ENCODE assay signal across 20 cellular contexts in the genomic region with DNA sequence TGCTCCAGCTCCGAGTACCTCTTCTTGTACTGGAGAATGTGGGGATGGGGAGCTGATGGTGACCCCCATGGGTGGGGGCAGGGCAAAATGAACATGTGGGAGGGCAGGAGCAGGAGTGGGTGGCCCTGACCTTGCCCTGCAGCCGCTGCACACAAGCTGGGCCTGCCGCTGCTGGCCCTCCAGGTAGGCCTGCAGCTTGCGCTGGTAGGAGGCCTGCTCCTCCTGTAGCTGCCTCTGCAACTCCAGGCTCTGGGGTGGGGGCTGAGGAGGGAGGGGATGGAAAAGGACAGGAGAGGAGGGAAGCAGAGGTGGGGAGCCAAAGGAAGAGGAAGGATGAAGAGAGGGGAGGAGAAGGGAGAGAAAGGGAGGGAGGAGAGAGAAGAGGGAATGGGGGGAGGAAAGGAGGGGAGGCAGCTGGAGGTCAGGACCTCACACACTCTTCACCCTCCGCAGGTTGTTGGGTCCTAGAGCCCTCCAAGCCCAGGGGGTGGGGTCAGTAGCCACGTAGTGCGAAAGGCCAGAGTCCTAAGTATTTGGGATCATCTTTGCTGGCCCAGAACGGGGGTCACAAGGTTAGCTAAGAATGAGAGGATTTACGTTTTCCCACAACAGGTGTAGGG. TPM values are rescaled to one million over a fixed set of nuclear protein-coding genes. Genes with fewer than 3 reads are reported as not detected.
DNase-seq lines count a peak whose midpoint lies in the region; ATAC-seq and TF ChIP-seq lines count a peak whose summit lies in the region.
"Had no signal": no experiment of that assay in that cellular context is flagged by ENCODE, and none has a peak within 500 bp of the region (broad histone marks: within the 10 kb centered on the region; RNA-seq: fewer than 3 reads in every experiment).

No MANE protein-coding gene starts in this region.

- no peak overlapping the region for H3K9ac ChIP-seq in mesenchymal stem cell (ENCODE audit: low read length)

- POLR2A ChIA-PET in activated CD4-positive, alpha-beta T cell treated with anti-CD3 and anti-CD28 coated beads for 36 hours (lab: Charles Lee) = no interaction called here
- POLR2A ChIA-PET in activated CD4-positive, alpha-beta memory T cell treated with anti-CD3 and anti-CD28 coated beads, Interleukin-2, amount 10 ng/mL, durations not matched to agents 7 days and 5 days (lab: Charles Lee) = no interaction called here

- peaks cover 12 to 43% of the 10 kb centered on the region in 2 experiments for H3K36me3 ChIP-seq in mesenchymal stem cell (ENCODE audit: control insufficient read depth in 1 of 2, insufficient read depth in 2 of 2, low read depth in 1 of 2, low read length in 2 of 2)
- peaks cover 0 to 47% (median 37%) of the 10 kb centered on the region in 4 donors for H3K36me3 ChIP-seq in stomach
- H3K36me3 ChIP-seq: BE2C had no signal

- H2AFZ ChIP-seq in mesenchymal stem cell (ENCODE audit: low read depth, low read length) = no peak overlapping the region

- H3K9me3 ChIP-seq in mesenchymal stem cell (ENCODE audit: control insufficient read depth, low read length) = no peaks in the 10 kb centered on the region
- H3K9me3 ChIP-seq in stomach = no peaks in the 10 kb centered on the region
- H3K9me3 ChIP-seq: BE2C had no signal

- H2AK5ac ChIP-seq in mesenchymal stem cell (ENCODE audit: low read length, severe bottlenecking) = no peak overlapping the region

- DNase-seq in activated CD4-positive, alpha-beta T cell treated with anti-CD3 and anti-CD28 coated beads for 36 hours = no peak
- DNase-seq in activated CD4-positive, alpha-beta T cell treated with anti-CD3 and anti-CD28 coated beads, Interleukin-2, amount 50 U/mL, for 4 hours = no peak
- DNase-seq in chondrocyte (ENCODE audit: low spot score) (peak; percentile 25), mesenchymal stem cell (no peak), stomach (peak; percentile 4)
- DNase-seq in activated CD4-positive, alpha-beta memory T cell treated with anti-CD3 and anti-CD28 coated beads, Interleukin-2, amount 10 ng/mL, durations not matched to agents 7 days and 5 days = no peak
- no peak for DNase-seq in effector CD4-positive, alpha-beta T cell
- DNase-seq: BE2C; CD4-positive, alpha-beta T cell; EL; KG1; NCI-H1417 treated with DMSO at 0.1 percent for 48 hours; NCI-H2029; NCI-H2171; NCI-H748 treated with DMSO at 0.1 percent for 48 hours; RPMI8226 had no signal

- H2BK15ac ChIP-seq in mesenchymal stem cell (ENCODE audit: low read depth, poor library complexity, severe bottlenecking) = no peak overlapping the region

- no peak overlapping the region for H4K8ac ChIP-seq in mesenchymal stem cell (ENCODE audit: low read length)

- H3K36me3 Mint-ChIP-seq in activated CD4-positive, alpha-beta T cell treated with anti-CD3 and anti-CD28 coated beads for 36 hours (ENCODE audit: low read depth) = no peaks in the 10 kb centered on the region
- H3K36me3 Mint-ChIP-seq in chondrocyte (ENCODE audit: low read depth) = peaks cover 4% of the 10 kb centered on the region
- H3K36me3 Mint-ChIP-seq in activated CD4-positive, alpha-beta memory T cell treated with anti-CD3 and anti-CD28 coated beads, Interleukin-2, amount 10 ng/mL, durations not matched to agents 7 days and 5 days (ENCODE audit: low read depth) = no peaks in the 10 kb centered on the region

- H3K4me1 Mint-ChIP-seq in activated CD4-positive, alpha-beta T cell treated with anti-CD3 and anti-CD28 coated beads for 36 hours = peaks cover 5% of the 10 kb centered on the region
- H3K4me1 Mint-ChIP-seq in chondrocyte (ENCODE audit: low read depth) = peaks cover 3% of the 10 kb centered on the region
- H3K4me1 Mint-ChIP-seq in activated CD4-positive, alpha-beta memory T cell treated with anti-CD3 and anti-CD28 coated beads, Interleukin-2, amount 10 ng/mL, durations not matched to agents 7 days and 5 days = peaks cover 12% of the 10 kb centered on the region

- H3K4me1 ChIP-seq in mesenchymal stem cell (ENCODE audit: control insufficient read depth, insufficient read depth, low read depth, low read length) = peaks cover 4% of the 10 kb centered on the region
- H3K4me1 ChIP-seq in stomach = peaks cover 0 to 2% (median 0%) of the 10 kb centered on the region in 4 donors
- H3K4me1 ChIP-seq: BE2C had no signal

- no peak overlapping the region for H3K23ac ChIP-seq in mesenchymal stem cell (ENCODE audit: low read length in 2 of 2)

- TF ChIP-seq EP300 in stomach (IDR thresholded peaks at IDR 0.05) = no peak

- H3K4ac ChIP-seq in mesenchymal stem cell (ENCODE audit: low read depth in 1 of 2, low read length in 2 of 2) = no peak overlapping the region

- no peak overlapping the region for H3K14ac ChIP-seq in mesenchymal stem cell (ENCODE audit: low read length in 2 of 2)

- 81% methylated on average over 9 of the region's 9 CpGs for WGBS in mesenchymal stem cell
- 76 to 89% (median 85%) methylated on average over 6 to 9 of the region's 9 CpGs for WGBS in stomach, 5 donors

- intact Hi-C loops in activated CD4-positive, alpha-beta T cell treated with anti-CD3 and anti-CD28 coated beads for 36 hours (cut with DNase I, micrococcal nuclease) = no loop called here
- intact Hi-C loops in stomach (cut with DNase I; ENCODE audit: low total_unique reads) = no loop called here

- CTCF ChIA-PET in activated CD4-positive, alpha-beta T cell treated with anti-CD3 and anti-CD28 coated beads for 36 hours (lab: Charles Lee) = interaction anchor here (0.6 kb wide), 1 partner anchor 291 kb away, joined by 3 read pairs; no protein-coding TSS in a partner anchor
- CTCF ChIA-PET in activated CD4-positive, alpha-beta memory T cell treated with anti-CD3 and anti-CD28 coated beads, Interleukin-2, amount 10 ng/mL, durations not matched to agents 7 days and 5 days (lab: Charles Lee) = interaction anchor here (0.7 to 1.1 kb wide), 2 partner anchors 36 to 51 kb away, joined by 3 read pairs; partner anchors contain the start of gene NECAP2

- no peak overlapping the region for H3K4me2 ChIP-seq in mesenchymal stem cell (ENCODE audit: low read length, poor library complexity, severe bottlenecking)

- TF ChIP-seq CTCF in chondrocyte (IDR thresholded peaks at IDR 0.05) (no peak), stomach (IDR thresholded peaks at IDR 0.05) (no peak)

- H3K27ac Mint-ChIP-seq in activated CD4-positive, alpha-beta T cell treated with anti-CD3 and anti-CD28 coated beads for 36 hours = peak overlapping the region; percentile 31
- H3K27ac Mint-ChIP-seq in chondrocyte (ENCODE audit: unreplicated experiment) = no peak overlapping the region
- H3K27ac Mint-ChIP-seq in activated CD4-positive, alpha-beta memory T cell treated with anti-CD3 and anti-CD28 coated beads, Interleukin-2, amount 10 ng/mL, durations not matched to agents 7 days and 5 days = no peak overlapping the region
- H3K27ac Mint-ChIP-seq: CD4-positive, alpha-beta T cell had no signal

- H3K4me3 ChIP-seq in mesenchymal stem cell (ENCODE audit: insufficient read depth in 1 of 2, low read depth in 1 of 2, low read length in 2 of 2) = no peak overlapping the region
- no peak overlapping the region for H3K4me3 ChIP-seq in stomach

- no peaks in the 10 kb centered on the region for H3K27me3 Mint-ChIP-seq in activated CD4-positive, alpha-beta T cell treated with anti-CD3 and anti-CD28 coated beads for 36 hours
- H3K27me3 Mint-ChIP-seq in chondrocyte (ENCODE audit: low read depth) = no peaks in the 10 kb centered on the region
- H3K27me3 Mint-ChIP-seq in activated CD4-positive, alpha-beta memory T cell treated with anti-CD3 and anti-CD28 coated beads, Interleukin-2, amount 10 ng/mL, durations not matched to agents 7 days and 5 days = no peaks in the 10 kb centered on the region
- H3K27me3 Mint-ChIP-seq: CD4-positive, alpha-beta T cell had no signal

- no peak for TF ChIP-seq POLR2A in stomach (IDR thresholded peaks at IDR 0.05)

- H3K4me3 Mint-ChIP-seq in activated CD4-positive, alpha-beta T cell treated with anti-CD3 and anti-CD28 coated beads for 36 hours = no peak overlapping the region
- no peak overlapping the region for H3K4me3 Mint-ChIP-seq in chondrocyte (ENCODE audit: unreplicated experiment)
- H3K4me3 Mint-ChIP-seq in activated CD4-positive, alpha-beta memory T cell treated with anti-CD3 and anti-CD28 coated beads, Interleukin-2, amount 10 ng/mL, durations not matched to agents 7 days and 5 days = no peak overlapping the region
- H3K4me3 Mint-ChIP-seq: CD4-positive, alpha-beta T cell had no signal

- no peaks in the 10 kb centered on the region for H3K27me3 ChIP-seq in mesenchymal stem cell (ENCODE audit: control insufficient read depth in 1 of 2, insufficient read depth in 1 of 2, low read length in 2 of 2)
- no peaks in the 10 kb centered on the region for H3K27me3 ChIP-seq in stomach
- H3K27me3 ChIP-seq: BE2C had no signal

- H2BK120ac ChIP-seq in mesenchymal stem cell (ENCODE audit: low read depth, low read length) = no peak overlapping the region

- no peak overlapping the region for H2BK12ac ChIP-seq in mesenchymal stem cell (ENCODE audit: low read length in 2 of 2)

- no peak overlapping the region for H2BK5ac ChIP-seq in mesenchymal stem cell (ENCODE audit: low read depth, low read length, poor library complexity, severe bottlenecking)

- ATAC-seq in activated CD4-positive, alpha-beta T cell treated with anti-CD3 and anti-CD28 coated beads for 36 hours = no peak
- ATAC-seq in HG02623 (IDR thresholded peaks at IDR 0.05; ENCODE audit: unreplicated experiment) = no peak
- ATAC-seq: HCT116 had no signal

- H3K79me1 ChIP-seq in mesenchymal stem cell (replicated peaks; ENCODE audit: low read length, poor library complexity, severe bottlenecking) = peaks cover 22% of the 10 kb centered on the region

- H3K27ac ChIP-seq in mesenchymal stem cell (ENCODE audit: low read length, poor library complexity, severe bottlenecking) (no peak overlapping the region), stomach (no peak overlapping the region)
- H3K27ac ChIP-seq: 22Rv1 had no signal

- no peak overlapping the region for H3K18ac ChIP-seq in mesenchymal stem cell (ENCODE audit: low read depth in 1 of 2, low read length in 2 of 2)

- H4K91ac ChIP-seq in mesenchymal stem cell (ENCODE audit: low read length) = peak overlapping the region; percentile 29

- H3K9me3 Mint-ChIP-seq in activated CD4-positive, alpha-beta T cell treated with anti-CD3 and anti-CD28 coated beads for 36 hours (ENCODE audit: low read depth) = no peaks in the 10 kb centered on the region
- H3K9me3 Mint-ChIP-seq in chondrocyte (ENCODE audit: low read depth) = no peaks in the 10 kb centered on the region
- no peaks in the 10 kb centered on the region for H3K9me3 Mint-ChIP-seq in activated CD4-positive, alpha-beta memory T cell treated with anti-CD3 and anti-CD28 coated beads, Interleukin-2, amount 10 ng/mL, durations not matched to agents 7 days and 5 days
- H3K9me3 Mint-ChIP-seq: CD4-positive, alpha-beta T cell had no signal

RNA-seq across cellular contexts. Expression of gene RNU1-1, which starts 22.9 kb away (rescaled TPM):
- 1,000 to 10,000 TPM; 1,573 to 2,291 TPM for total RNA-seq in activated CD4-positive, alpha-beta T cell treated with anti-CD3 and anti-CD28 coated beads for 36 hours
- total RNA-seq in chondrocyte (1,438 to 1,620 TPM (median 1,579 TPM) in 3 replicates), stomach (1,000 to 10,000 TPM in 1 of 5 donors, under 1 TPM in 4; under 0.01 to 9,966 (median under 0.01) TPM)
- polyA plus RNA-seq in mesenchymal stem cell (2013, experiment 1 of 2) = not detected
- polyA plus RNA-seq in mesenchymal stem cell (2013, experiment 2 of 2) = not detected
- not detected for polyA plus RNA-seq in stomach
- total RNA-seq in activated CD4-positive, alpha-beta memory T cell treated with anti-CD3 and anti-CD28 coated beads, Interleukin-2, amount 10 ng/mL, durations not matched to agents 7 days and 5 days = 1,000 to 10,000 TPM; 1,570 to 1,691 TPM

RNA-seq across cellular contexts. Expression of gene NECAP2, which starts 50.6 kb away (rescaled TPM):
- 10 to 100 TPM; 46.5 to 54.2 TPM for total RNA-seq in activated CD4-positive, alpha-beta T cell treated with anti-CD3 and anti-CD28 coated beads for 36 hours
- 49.1 to 53.4 TPM (median 51.7 TPM) in 3 replicates for total RNA-seq in chondrocyte
- 79.7 TPM for polyA plus RNA-seq in mesenchymal stem cell (2013, experiment 1 of 2)
- polyA plus RNA-seq in mesenchymal stem cell (2013, experiment 2 of 2) = 80.3 TPM
- 10 to 100 TPM; 25.5 to 78.1 (median 43.1) TPM for total RNA-seq in stomach
- 10 to 100 TPM; 26.0 to 45.1 (median 36.6) TPM for polyA plus RNA-seq in stomach
- 100 to 1,000 TPM; 123 to 132 TPM for total RNA-seq in activated CD4-positive, alpha-beta memory T cell treated with anti-CD3 and anti-CD28 coated beads, Interleukin-2, amount 10 ng/mL, durations not matched to agents 7 days and 5 days

RNA-seq across cellular contexts. Expression of gene SPATA21, which starts 53.9 kb away (rescaled TPM):
- not detected for total RNA-seq in activated CD4-positive, alpha-beta T cell treated with anti-CD3 and anti-CD28 coated beads for 36 hours
- not detected in 3 replicates for total RNA-seq in chondrocyte
- polyA plus RNA-seq in mesenchymal stem cell (2013, experiment 1 of 2) = not detected
- polyA plus RNA-seq in mesenchymal stem cell (2013, experiment 2 of 2) = 0.05 TPM
- total RNA-seq in stomach = not detected
- under 1 TPM; 0.25 to 0.31 (median 0.30) TPM for polyA plus RNA-seq in stomach
- total RNA-seq in activated CD4-positive, alpha-beta memory T cell treated with anti-CD3 and anti-CD28 coated beads, Interleukin-2, amount 10 ng/mL, durations not matched to agents 7 days and 5 days = under 1 TPM in 1 of 2 experiments, not detected in 1; 0.05 TPM
- total RNA-seq: CD4-positive, alpha-beta T cell; NCI-H460 had no signal

Comparison
In these comparisons a context has a peak if more than half of its experiments do, and no peak if none do; other contexts are left out.
1. DNase-seq: peak in chondrocyte (single experiment) and stomach (single experiment); none in activated CD4-positive, alpha-beta T cell treated with anti-CD3 and anti-CD28 coated beads for 36 hours (single experiment), activated CD4-positive, alpha-beta T cell treated with anti-CD3 and anti-CD28 coated beads, Interleukin-2, amount 50 U/mL, for 4 hours (0 of 2), mesenchymal stem cell (single experiment), activated CD4-positive, alpha-beta memory T cell treated with anti-CD3 and anti-CD28 coated beads, Interleukin-2, amount 10 ng/mL, durations not matched to agents 7 days and 5 days (single experiment) and effector CD4-positive, alpha-beta T cell (single experiment).